ENCODE assay signal across 1 cellular context in genomic region chrX:55451990-55452824, GRCh38.
TF ChIP-seq lines count a peak whose summit lies in the region.

MAGEH1 (plus strand) TSS chrX:55452127; CDS start chrX:55452375, 248 bp downstream.

TF ChIP-seq in H1, 55 proteins besides CTCF, POLR2A, EP300 and RAD21:
- TF ChIP-seq TEAD4 (IDR thresholded peaks at IDR 0.05; ENCODE audit: low read depth, low read length) (no peak), MAX (IDR thresholded peaks at IDR 0.05) (no peak), CREB1 (IDR thresholded peaks at IDR 0.05) (no peak), HDAC2 (IDR thresholded peaks at IDR 0.05; ENCODE audit: borderline replicate concordance in 1 of 2, low read depth in 2 of 2, low read length in 2 of 2) (no peak), CEBPB (IDR thresholded peaks at IDR 0.05; ENCODE audit: low read depth, low read length) (no peak)
